Comparison of ENCODE assay signal across 17 cellular contexts in the genomic region with DNA sequence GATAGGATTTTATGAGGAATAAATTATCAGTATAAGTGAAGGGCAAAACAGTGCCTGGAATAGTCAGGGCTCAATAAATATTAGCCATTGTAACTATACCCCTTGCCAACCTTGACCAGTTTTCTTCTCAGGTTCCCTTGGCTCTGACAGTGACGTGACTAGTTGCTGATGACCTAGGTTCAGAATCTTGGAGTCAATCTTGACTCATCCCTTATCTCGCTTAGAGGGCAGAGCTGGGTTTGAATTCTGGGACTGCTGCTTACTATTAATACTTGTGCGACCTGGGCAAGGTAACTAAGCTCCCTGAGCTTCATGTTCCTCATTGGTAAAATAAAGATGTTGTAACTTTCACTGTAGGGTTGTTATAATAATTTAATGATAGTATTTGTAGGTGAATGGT. TPM values are rescaled to one million over a fixed set of nuclear protein-coding genes. Genes with fewer than 3 reads are reported as not detected.
DNase-seq lines count a peak whose midpoint lies in the region; ATAC-seq, FAIRE-seq and TF ChIP-seq lines count a peak whose summit lies in the region.
"Had no signal": no experiment of that assay in that cellular context is flagged by ENCODE, and none has a peak within 500 bp of the region (broad histone marks: within the 10 kb centered on the region; RNA-seq: fewer than 3 reads in every experiment).

No MANE protein-coding gene starts in this region.

- H3K27ac ChIP-seq in A549: peak overlapping the region in 1 of 2 experiments; percentile 11; a peak in 1 of 6 replicates
- H3K27ac ChIP-seq: BLaER1 treated with 17β-estradiol and CSF1 and Interleukin-3, amounts not matched to agents 10 nM and 100 nM had no signal

- WGBS in A549 (ENCODE audit: missing lambda C conversion rate): 23% methylated on average over 3 of the region's 3 CpGs

- no peak for TF ChIP-seq RAD21 in A549 (conservative IDR thresholded peaks at IDR 0.05 in 1 of 2, IDR thresholded peaks at IDR 0.05 in 1 of 2)

- TF ChIP-seq POLR2A in A549 (IDR thresholded peaks at IDR 0.05; ENCODE audit: low read length) (no peak), GM12892 (IDR thresholded peaks at IDR 0.05; ENCODE audit: low read depth, low read length) (no peak)

- H3K36me3 ChIP-seq in bronchial epithelial cell (ENCODE audit: control insufficient read depth, insufficient read depth, low read length): no peaks in the 10 kb centered on the region
- H3K36me3 ChIP-seq: BLaER1 treated with 17β-estradiol and CSF1 and Interleukin-3, amounts not matched to agents 10 nM and 100 nM had no signal

- CTCF ChIA-PET in A549 (lab: Yijun Ruan, JAX): interaction anchor here (0.8 to 26.6 kb wide), 5 partner anchors 11 to 198 kb away, joined by 3 to 936 read pairs (median 9); partner anchors contain the start of gene CHCHD1

- POLR2A ChIA-PET in A549 (lab: Yijun Ruan, JAX): no interaction called here

- H3K4me3 ChIP-seq in A549 (no peak overlapping the region), bronchial epithelial cell (ENCODE audit: low read depth, low read length) (no peak overlapping the region)
- H3K4me3 ChIP-seq: BLaER1 treated with 17β-estradiol and CSF1 and Interleukin-3, amounts not matched to agents 10 nM and 100 nM; GM12878 had no signal

- no peak for FAIRE-seq in A549 (lab: Jason Lieb, UNC)
- FAIRE-seq in bronchial epithelial cell (lab: Jason Lieb, UNC): no peak
- FAIRE-seq in GM19239 (lab: Jason Lieb, UNC): no peak
- no peak for FAIRE-seq in GM12892 (lab: Jason Lieb, UNC)
- FAIRE-seq: GM12878 had no signal

- no peaks in the 10 kb centered on the region for H3K9me3 ChIP-seq in A549
- H3K9me3 ChIP-seq: BLaER1 treated with 17β-estradiol and CSF1 and Interleukin-3, amounts not matched to agents 10 nM and 100 nM had no signal

- TF ChIP-seq CTCF in A549 (IDR thresholded peaks at IDR 0.05): no peak
- TF ChIP-seq CTCF in bronchial epithelial cell (IDR thresholded peaks at IDR 0.05; ENCODE audit: insufficient read depth, low read length, severe bottlenecking): no peak

- ATAC-seq in A549 (no peak), HG03045 (IDR thresholded peaks at IDR 0.05; ENCODE audit: unreplicated experiment) (no peak)
- ATAC-seq: CD8-positive, alpha-beta T cell; GM12878 had no signal

- H3K4me1 ChIP-seq in A549: peaks cover 39% of the 10 kb centered on the region

- 0 out of 3 replicates have a peak overlapping the region, but pooled peaks have one; percentile 5 for H3K4me2 ChIP-seq in A549
- H3K4me2 ChIP-seq: BLaER1 treated with 17β-estradiol and CSF1 and Interleukin-3, amounts not matched to agents 10 nM and 100 nM had no signal

- DNase-seq in A549 (ENCODE audit: low read depth in 1 of 2, low spot score in 1 of 2) (peak in 1 of 2 experiments; percentile 50), M059J (ENCODE audit: low read depth) (peak; percentile 42), RKO (ENCODE audit: low spot score) (peak; percentile 62), bronchial epithelial cell (ENCODE audit: low read depth) (peak; percentile 80), GM19239 (ENCODE audit: insufficient read length, low spot score) (no peak), GM12892 (ENCODE audit: insufficient read length) (no peak)
- no peak for DNase-seq in activated CD8-positive, alpha-beta memory T cell treated with anti-CD3 and anti-CD28 coated beads, Interleukin-2, amount 50 U/mL, for 48 hours
- DNase-seq: 8988T; Calu3; CD8-positive, alpha-beta T cell; DMS79 treated with DMSO at 0.1 percent for 48 hours; GOT3; H7 had no signal

- H3K27me3 ChIP-seq in bronchial epithelial cell (ENCODE audit: control insufficient read depth, insufficient read depth, low read length): no peaks in the 10 kb centered on the region
- H3K27me3 ChIP-seq: BLaER1 treated with 17β-estradiol and CSF1 and Interleukin-3, amounts not matched to agents 10 nM and 100 nM had no signal

- no peak for TF ChIP-seq EP300 in A549 (IDR thresholded peaks at IDR 0.05)

TF ChIP-seq in A549, 52 proteins besides CTCF, POLR2A, EP300 and RAD21:
- TF ChIP-seq RFX5 (IDR thresholded peaks at IDR 0.05) (0 out of 2 replicates have a peak, but pooled peaks have one; percentile 43), FOXS1 (CRISPR knock-in tag; IDR thresholded peaks at IDR 0.05) (no peak), FOSB (CRISPR knock-in tag; IDR thresholded peaks at IDR 0.05) (no peak)

RNA-seq across cellular contexts. Expression of gene CAMK2G, which starts 9.2 kb away (rescaled TPM):
- 22.6 and 27.5 TPM in 2 replicates for polyA plus RNA-seq in A549 (2011; rRNA removed)
- 30.6 and 33.7 TPM in 2 replicates for polyA plus RNA-seq in A549 (2012; cell fraction: cytosol; rRNA removed)
- 61.5 and 75.3 TPM in 2 replicates for polyA plus RNA-seq in A549 (2012; cell fraction: nucleus; rRNA removed)
- polyA plus RNA-seq in A549 (2017; fragmentation: RNase III; extraction: RNeasy Plus Mini Kit Qiagen cat#74134 plus additional on column Dnase treatment): 22.8 to 26.6 TPM (median 25.5 TPM) in 3 replicates
- polyA minus RNA-seq in A549 (2011; rRNA and poly(A)+ RNA removed): 22.9 and 33.4 TPM in 2 replicates
- 29.3 and 42.2 TPM in 2 replicates for total RNA-seq in M059J (2014; rRNA removed; shearing (Covaris generic))
- total RNA-seq in bronchial epithelial cell: 13.4 and 16.5 TPM in 2 replicates
- 13.0 TPM for polyA plus RNA-seq in GM12892 (2012; ENCODE audit: missing spikeins)

RNA-seq across cellular contexts. Expression of gene PLAU, which starts 27.4 kb away (rescaled TPM):
- 75.8 and 84.3 TPM in 2 replicates for polyA plus RNA-seq in A549 (2011; rRNA removed)
- 78.1 and 96.1 TPM in 2 replicates for polyA plus RNA-seq in A549 (2012; cell fraction: cytosol; rRNA removed)
- polyA plus RNA-seq in A549 (2012; cell fraction: nucleus; rRNA removed): 128 and 152 TPM in 2 replicates
- 82.6 to 88.3 TPM (median 87.2 TPM) in 3 replicates for polyA plus RNA-seq in A549 (2017; fragmentation: RNase III; extraction: RNeasy Plus Mini Kit Qiagen cat#74134 plus additional on column Dnase treatment)
- polyA minus RNA-seq in A549 (2011; rRNA and poly(A)+ RNA removed): 47.2 and 50.6 TPM in 2 replicates
- total RNA-seq in M059J (2014; rRNA removed; shearing (Covaris generic)): 264 and 272 TPM in 2 replicates
- 26.3 and 30.0 TPM in 2 replicates for total RNA-seq in bronchial epithelial cell
- 4.9 TPM for polyA plus RNA-seq in GM12892 (2012; ENCODE audit: missing spikeins)
- total RNA-seq: B cell had no signal

Comparison
In these comparisons a context has a peak if more than half of its experiments do, and no peak if none do; other contexts are left out.
1. DNase-seq: peak in M059J (single experiment), RKO (single experiment) and bronchial epithelial cell (single experiment); none in GM19239 (single experiment), GM12892 (single experiment) and activated CD8-positive, alpha-beta memory T cell treated with anti-CD3 and anti-CD28 coated beads, Interleukin-2, amount 50 U/mL, for 48 hours (single experiment).